Comparison of ENCODE assay signal across 10 cellular contexts in genomic region chr5:139390639-139391569, GRCh38. TPM values are rescaled to one million over a fixed set of nuclear protein-coding genes. Genes with fewer than 3 reads are reported as not detected.
DNase-seq lines count a peak whose midpoint lies in the region; ATAC-seq and TF ChIP-seq lines count a peak whose summit lies in the region.
"Had no signal": no experiment of that assay in that cellular context is flagged by ENCODE, and none has a peak within 500 bp of the region (broad histone marks: within the 10 kb centered on the region; RNA-seq: fewer than 3 reads in every experiment).

No MANE protein-coding gene starts in this region.

- H3K9ac ChIP-seq in neural progenitor cell = no peak overlapping the region

- peaks cover 32 to 68% (median 44%) of the 10 kb centered on the region in 3 donors for H3K4me1 Mint-ChIP-seq in CD8-positive, alpha-beta memory T cell
- peaks cover 27% of the 10 kb centered on the region for H3K4me1 Mint-ChIP-seq in HFFc6 (ENCODE audit: low read depth)
- peaks cover 47% of the 10 kb centered on the region for H3K4me1 Mint-ChIP-seq in activated naive CD8-positive, alpha-beta T cell treated with anti-CD3 and anti-CD28 coated beads, Interleukin-2, amount 10 ng/mL, durations not matched to agents 7 days and 5 days
- H3K4me1 Mint-ChIP-seq in neural progenitor cell = peaks cover 10% of the 10 kb centered on the region

- H3F3A ChIP-seq in neural progenitor cell (ENCODE audit: low read depth) = peaks cover 30% of the 10 kb centered on the region

- DNase-seq in CD8-positive, alpha-beta memory T cell = no peak
- DNase-seq in HFFc6 (no peak), neural progenitor cell (ENCODE audit: low spot score) (no peak), activated gamma-delta T cell treated with Interleukin-2 at 50 U/mL for 16 hours (no peak)
- peak; percentile 43 for DNase-seq in activated naive CD8-positive, alpha-beta T cell treated with anti-CD3 and anti-CD28 coated beads, Interleukin-2, amount 10 ng/mL, durations not matched to agents 7 days and 5 days
- DNase-seq: GF-D8, NCI-H1930 had no signal

- POLR2A ChIA-PET in CD8-positive, alpha-beta memory T cell (lab: Charles Lee) = interaction anchor here (0.5 to 2.3 kb wide), 5 partner anchors 13 to 1053 kb away, joined by 3 to 20 read pairs (median 7); partner anchors contain the start of genes MATR3, PAIP2 and SPATA24
- POLR2A ChIA-PET in activated naive CD8-positive, alpha-beta T cell treated with anti-CD3 and anti-CD28 coated beads, Interleukin-2, amount 10 ng/mL, durations not matched to agents 7 days and 5 days (lab: Charles Lee) = interaction anchor here (0.7 to 9.1 kb wide), 19 partner anchors 8 to 942 kb away, joined by 3 to 105 read pairs (median 3); partner anchors contain the start of genes HSPA9, MATR3, PAIP2 and SIL1

- H3K27ac Mint-ChIP-seq in CD8-positive, alpha-beta memory T cell = peak overlapping the region; percentile 83 to 97 (median 92)
- H3K27ac Mint-ChIP-seq in HFFc6 = peak overlapping the region; percentile 98
- peak overlapping the region; percentile 100 for H3K27ac Mint-ChIP-seq in activated naive CD8-positive, alpha-beta T cell treated with anti-CD3 and anti-CD28 coated beads, Interleukin-2, amount 10 ng/mL, durations not matched to agents 7 days and 5 days
- peak overlapping the region; percentile 90 for H3K27ac Mint-ChIP-seq in neural progenitor cell

- CTCF ChIA-PET in CD8-positive, alpha-beta memory T cell (lab: Charles Lee) = interaction anchor here (0.7 to 5.4 kb wide), 11 partner anchors 10 to 140 kb away, joined by 3 to 38 read pairs (median 4); partner anchors contain the start of genes PAIP2 and SPATA24

- H3K27me3 ChIP-seq in CD8-positive, alpha-beta memory T cell (ENCODE audit: insufficient read depth, low read length, poor library complexity, severe bottlenecking) = no peaks in the 10 kb centered on the region
- H3K27me3 ChIP-seq in neural progenitor cell = peaks cover 46% of the 10 kb centered on the region

- H4K20me1 ChIP-seq in neural progenitor cell (ENCODE audit: low read depth) = peaks cover 4% of the 10 kb centered on the region

- peak overlapping the region; percentile 66 for H3K27ac ChIP-seq in CD8-positive, alpha-beta memory T cell (ENCODE audit: low read depth, low read length)
- no peak overlapping the region for H3K27ac ChIP-seq in neural progenitor cell

- no peaks in the 10 kb centered on the region for H3K9me3 Mint-ChIP-seq in CD8-positive, alpha-beta memory T cell
- peaks cover 5% of the 10 kb centered on the region; the same call in 1 of the 2 replicates for H3K9me3 Mint-ChIP-seq in HFFc6
- no peaks in the 10 kb centered on the region for H3K9me3 Mint-ChIP-seq in activated naive CD8-positive, alpha-beta T cell treated with anti-CD3 and anti-CD28 coated beads, Interleukin-2, amount 10 ng/mL, durations not matched to agents 7 days and 5 days
- H3K9me3 Mint-ChIP-seq in neural progenitor cell = no peaks in the 10 kb centered on the region

- H2AFZ ChIP-seq in neural progenitor cell (replicated peaks) = no peak overlapping the region

- no peak overlapping the region for H3K4me2 ChIP-seq in neural progenitor cell

- H3K79me2 ChIP-seq in neural progenitor cell (ENCODE audit: low read depth) = no peaks in the 10 kb centered on the region

- peak overlapping the region; percentile 75 to 89 (median 84) for H3K4me3 Mint-ChIP-seq in CD8-positive, alpha-beta memory T cell
- peak overlapping the region; percentile 82; the same call in 1 of the 2 replicates for H3K4me3 Mint-ChIP-seq in HFFc6
- H3K4me3 Mint-ChIP-seq in activated naive CD8-positive, alpha-beta T cell treated with anti-CD3 and anti-CD28 coated beads, Interleukin-2, amount 10 ng/mL, durations not matched to agents 7 days and 5 days = peak overlapping the region; percentile 99
- no peak overlapping the region for H3K4me3 Mint-ChIP-seq in neural progenitor cell

- peaks cover 43% of the 10 kb centered on the region for H3K4me1 ChIP-seq in CD8-positive, alpha-beta memory T cell (ENCODE audit: insufficient read depth, low read length)
- peaks cover 16% of the 10 kb centered on the region for H3K4me1 ChIP-seq in neural progenitor cell

- no peak for TF ChIP-seq CTCF in HFFc6 (IDR thresholded peaks at IDR 0.05)
- no peak for TF ChIP-seq CTCF in neural progenitor cell (IDR thresholded peaks at IDR 0.05)

- ATAC-seq in activated naive CD8-positive, alpha-beta T cell treated with anti-CD3 and anti-CD28 coated beads, Interleukin-2, amount 10 ng/mL, durations not matched to agents 7 days and 5 days (ENCODE audit: low read depth) = no peak
- ATAC-seq in HG03196 (IDR thresholded peaks at IDR 0.05; ENCODE audit: unreplicated experiment) = no peak
- no peak for ATAC-seq in GM21737 (IDR thresholded peaks at IDR 0.05; ENCODE audit: unreplicated experiment)
- no peak for ATAC-seq in GM19455 (IDR thresholded peaks at IDR 0.05; ENCODE audit: unreplicated experiment)

- H3K9me3 ChIP-seq in CD8-positive, alpha-beta memory T cell (ENCODE audit: low read length) = no peaks in the 10 kb centered on the region
- H3K9me3 ChIP-seq in neural progenitor cell (ENCODE audit: low read depth) = no peaks in the 10 kb centered on the region

- H3K27me3 Mint-ChIP-seq in CD8-positive, alpha-beta memory T cell = peaks cover 0 to 5% of the 10 kb centered on the region in 2 donors
- H3K27me3 Mint-ChIP-seq in HFFc6 (ENCODE audit: insufficient read depth) = peaks cover 3% of the 10 kb centered on the region
- H3K27me3 Mint-ChIP-seq in activated naive CD8-positive, alpha-beta T cell treated with anti-CD3 and anti-CD28 coated beads, Interleukin-2, amount 10 ng/mL, durations not matched to agents 7 days and 5 days = no peaks in the 10 kb centered on the region
- H3K27me3 Mint-ChIP-seq in neural progenitor cell (ENCODE audit: insufficient read depth, low read depth) = peaks cover 25% of the 10 kb centered on the region

- H3K4me3 ChIP-seq in CD8-positive, alpha-beta memory T cell (ENCODE audit: low read length) = peak overlapping the region; percentile 24
- H3K4me3 ChIP-seq in neural progenitor cell = no peak overlapping the region

- no peaks in the 10 kb centered on the region for H3K36me3 ChIP-seq in CD8-positive, alpha-beta memory T cell (ENCODE audit: insufficient read depth, low read length)
- no peaks in the 10 kb centered on the region for H3K36me3 ChIP-seq in neural progenitor cell

- peaks cover 0 to 2% (median 0%) of the 10 kb centered on the region in 3 donors for H3K36me3 Mint-ChIP-seq in CD8-positive, alpha-beta memory T cell
- H3K36me3 Mint-ChIP-seq in HFFc6 (ENCODE audit: low read depth) (peaks cover 7% of the 10 kb centered on the region), neural progenitor cell (no peaks in the 10 kb centered on the region)
- peaks cover 10% of the 10 kb centered on the region for H3K36me3 Mint-ChIP-seq in activated naive CD8-positive, alpha-beta T cell treated with anti-CD3 and anti-CD28 coated beads, Interleukin-2, amount 10 ng/mL, durations not matched to agents 7 days and 5 days

RNA-seq across cellular contexts. Expression of gene MZB1, which starts 1.2 kb away (rescaled TPM):
- total RNA-seq in CD8-positive, alpha-beta memory T cell = 1 to 10 TPM; 5.1 to 6.4 TPM
- 3.5 TPM for polyA plus RNA-seq in CD8-positive, alpha-beta memory T cell
- under 1 TPM in 2 of 6 experiments, not detected in 4; 0.14 to 0.20 TPM for total RNA-seq in HFFc6 (2021; fragmentation: NEBNext Ultra II Directional; extraction: Animal tissue kit (Norgen Biotek cat#: 25700))
- total RNA-seq in activated naive CD8-positive, alpha-beta T cell treated with anti-CD3 and anti-CD28 coated beads, Interleukin-2, amount 10 ng/mL, durations not matched to agents 7 days and 5 days = 10 to 100 TPM; 21.8 to 22.6 TPM
- 0.53 TPM in 1 of 2 replicates, not detected in the other for total RNA-seq in neural progenitor cell (ENCODE audit: low replicate concordance)

RNA-seq across cellular contexts. Expression of gene PROB1, which starts 4.0 kb away (rescaled TPM):
- 1 to 10 TPM; 6.7 to 7.2 TPM for total RNA-seq in CD8-positive, alpha-beta memory T cell
- polyA plus RNA-seq in CD8-positive, alpha-beta memory T cell = 0.72 TPM
- total RNA-seq in HFFc6 (2021; fragmentation: NEBNext Ultra II Directional; extraction: Animal tissue kit (Norgen Biotek cat#: 25700)) = 1 to 10 TPM; 2.8 to 5.3 (median 5.1) TPM
- 1 to 10 TPM; 4.1 to 4.3 TPM for total RNA-seq in activated naive CD8-positive, alpha-beta T cell treated with anti-CD3 and anti-CD28 coated beads, Interleukin-2, amount 10 ng/mL, durations not matched to agents 7 days and 5 days
- 0.67 and 2.6 TPM in 2 replicates for total RNA-seq in neural progenitor cell (ENCODE audit: low replicate concordance)

RNA-seq across cellular contexts. Expression of gene SLC23A1, which starts 7.8 kb away (rescaled TPM):
- under 1 TPM in 1 of 2 experiments, not detected in 1; 0.33 TPM for total RNA-seq in CD8-positive, alpha-beta memory T cell
- polyA plus RNA-seq in CD8-positive, alpha-beta memory T cell = not detected
- not detected for total RNA-seq in HFFc6 (2021; fragmentation: NEBNext Ultra II Directional; extraction: Animal tissue kit (Norgen Biotek cat#: 25700))
- 1 to 10 TPM; 1.3 to 1.8 TPM for total RNA-seq in activated naive CD8-positive, alpha-beta T cell treated with anti-CD3 and anti-CD28 coated beads, Interleukin-2, amount 10 ng/mL, durations not matched to agents 7 days and 5 days
- not detected in 2 replicates for total RNA-seq in neural progenitor cell (ENCODE audit: low replicate concordance)

RNA-seq across cellular contexts. Expression of gene SPATA24, which starts 13.0 kb away (rescaled TPM):
- 1 to 10 TPM; 3.6 to 3.9 TPM for total RNA-seq in CD8-positive, alpha-beta memory T cell
- 4.2 TPM for polyA plus RNA-seq in CD8-positive, alpha-beta memory T cell
- 1 to 10 TPM; 4.0 to 6.9 (median 5.2) TPM for total RNA-seq in HFFc6 (2021; fragmentation: NEBNext Ultra II Directional; extraction: Animal tissue kit (Norgen Biotek cat#: 25700))
- 1 to 10 TPM; 6.3 to 6.4 TPM for total RNA-seq in activated naive CD8-positive, alpha-beta T cell treated with anti-CD3 and anti-CD28 coated beads, Interleukin-2, amount 10 ng/mL, durations not matched to agents 7 days and 5 days
- 15.2 and 15.7 TPM in 2 replicates for total RNA-seq in neural progenitor cell (ENCODE audit: low replicate concordance)

RNA-seq across cellular contexts. Expression of gene DNAJC18, which starts 48.4 kb away (rescaled TPM):
- 10 to 100 TPM; 25.3 to 25.7 TPM for total RNA-seq in CD8-positive, alpha-beta memory T cell
- polyA plus RNA-seq in CD8-positive, alpha-beta memory T cell = 10.2 TPM
- total RNA-seq in HFFc6 (2021; fragmentation: NEBNext Ultra II Directional; extraction: Animal tissue kit (Norgen Biotek cat#: 25700)) = 10 to 100 TPM; 14.3 to 19.9 (median 18.2) TPM
- total RNA-seq in activated naive CD8-positive, alpha-beta T cell treated with anti-CD3 and anti-CD28 coated beads, Interleukin-2, amount 10 ng/mL, durations not matched to agents 7 days and 5 days = 1 to 10 TPM; 4.2 to 5.7 TPM
- 13.7 and 21.7 TPM in 2 replicates for total RNA-seq in neural progenitor cell (ENCODE audit: low replicate concordance)
